1 cellular context compared by ENCODE assay signal in genomic region chr9:133443982-133444381, GRCh38.
A peak's percentile ranks its signal among the peaks of the same experiment; 100 is the strongest.
TF ChIP-seq lines count a peak whose summit lies in the region.

No MANE protein-coding gene starts in this region.

TF ChIP-seq in K562, 482 proteins besides CTCF, POLR2A, EP300 and RAD21:
- TF ChIP-seq ZNF143 (CRISPR knock-in tag; IDR thresholded peaks at IDR 0.05) (no peak), PKNOX1 (IDR thresholded peaks at IDR 0.05) (peak; percentile 47; the same call in 1 of the 2 replicates), ZNF274 (IDR thresholded peaks at IDR 0.05; ENCODE audit: borderline replicate concordance, low read depth, low read length) (no peak), STAT6 (CRISPR knock-in tag; IDR thresholded peaks at IDR 0.05) (no peak), ZNF212 (CRISPR knock-in tag; IDR thresholded peaks at IDR 0.05) (no peak), CHD2 (IDR thresholded peaks at IDR 0.05; ENCODE audit: low read depth, low read length) (no peak), ZNF589 (CRISPR knock-in tag; IDR thresholded peaks at IDR 0.05; ENCODE audit: low read depth) (no peak)
TF ChIP-seq in K562: peak in this region for 1.
